In the genomic region with DNA sequence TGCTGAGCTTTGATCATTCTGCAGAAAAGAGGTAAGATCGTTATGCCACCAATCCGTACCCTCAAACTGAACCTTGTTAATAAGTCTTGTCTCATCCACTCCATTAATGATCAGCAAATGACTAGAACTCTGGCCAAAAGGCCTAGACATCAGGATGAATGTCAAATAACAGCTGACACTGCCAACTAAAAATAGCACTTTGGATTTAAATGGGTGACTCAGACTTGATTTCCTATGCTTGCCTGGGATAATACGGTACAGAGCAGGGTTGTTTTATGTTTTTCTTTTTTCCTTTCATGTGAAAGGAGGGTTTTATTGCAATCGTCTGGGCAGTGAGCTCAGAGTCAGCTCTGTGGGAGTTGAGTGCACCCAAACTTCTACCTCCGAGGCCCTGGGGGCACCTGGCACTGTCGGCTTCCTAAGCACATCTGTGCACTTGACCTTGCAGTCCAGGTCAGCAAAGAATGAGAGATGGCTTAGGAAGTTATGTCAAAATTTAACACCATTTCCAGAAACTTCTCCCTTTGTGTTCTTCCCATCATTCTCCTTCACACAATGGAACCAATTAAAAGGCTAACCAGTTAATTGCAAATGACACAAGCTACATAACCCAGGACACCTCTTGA, we compare ENCODE assay signal across 1 cellular context.
TF ChIP-seq lines count a peak whose summit lies in the region.

No MANE protein-coding gene starts in this region.

TF ChIP-seq in SK-N-SH, 30 proteins besides CTCF, POLR2A, EP300 and RAD21 (continued from another document):
- TF ChIP-seq, protein P1, sequence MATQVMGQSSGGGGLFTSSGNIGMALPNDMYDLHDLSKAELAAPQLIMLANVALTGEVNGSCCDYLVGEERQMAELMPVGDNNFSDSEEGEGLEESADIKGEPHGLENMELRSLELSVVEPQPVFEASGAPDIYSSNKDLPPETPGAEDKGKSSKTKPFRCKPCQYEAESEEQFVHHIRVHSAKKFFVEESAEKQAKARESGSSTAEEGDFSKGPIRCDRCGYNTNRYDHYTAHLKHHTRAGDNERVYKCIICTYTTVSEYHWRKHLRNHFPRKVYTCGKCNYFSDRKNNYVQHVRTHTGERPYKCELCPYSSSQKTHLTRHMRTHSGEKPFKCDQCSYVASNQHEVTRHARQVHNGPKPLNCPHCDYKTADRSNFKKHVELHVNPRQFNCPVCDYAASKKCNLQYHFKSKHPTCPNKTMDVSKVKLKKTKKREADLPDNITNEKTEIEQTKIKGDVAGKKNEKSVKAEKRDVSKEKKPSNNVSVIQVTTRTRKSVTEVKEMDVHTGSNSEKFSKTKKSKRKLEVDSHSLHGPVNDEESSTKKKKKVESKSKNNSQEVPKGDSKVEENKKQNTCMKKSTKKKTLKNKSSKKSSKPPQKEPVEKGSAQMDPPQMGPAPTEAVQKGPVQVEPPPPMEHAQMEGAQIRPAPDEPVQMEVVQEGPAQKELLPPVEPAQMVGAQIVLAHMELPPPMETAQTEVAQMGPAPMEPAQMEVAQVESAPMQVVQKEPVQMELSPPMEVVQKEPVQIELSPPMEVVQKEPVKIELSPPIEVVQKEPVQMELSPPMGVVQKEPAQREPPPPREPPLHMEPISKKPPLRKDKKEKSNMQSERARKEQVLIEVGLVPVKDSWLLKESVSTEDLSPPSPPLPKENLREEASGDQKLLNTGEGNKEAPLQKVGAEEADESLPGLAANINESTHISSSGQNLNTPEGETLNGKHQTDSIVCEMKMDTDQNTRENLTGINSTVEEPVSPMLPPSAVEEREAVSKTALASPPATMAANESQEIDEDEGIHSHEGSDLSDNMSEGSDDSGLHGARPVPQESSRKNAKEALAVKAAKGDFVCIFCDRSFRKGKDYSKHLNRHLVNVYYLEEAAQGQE (IDR thresholded peaks at IDR 0.05; ENCODE audit: low read depth, low read length) = no peak
- TF ChIP-seq CHD2 (IDR thresholded peaks at IDR 0.05; ENCODE audit: low read length, partially characterized antibody) = no peak
- no peak for TF ChIP-seq FOXM1 (IDR thresholded peaks at IDR 0.05; ENCODE audit: low read depth)
- no peak for TF ChIP-seq RFX5 (IDR thresholded peaks at IDR 0.05; ENCODE audit: low read length)
- TF ChIP-seq, protein P2, sequence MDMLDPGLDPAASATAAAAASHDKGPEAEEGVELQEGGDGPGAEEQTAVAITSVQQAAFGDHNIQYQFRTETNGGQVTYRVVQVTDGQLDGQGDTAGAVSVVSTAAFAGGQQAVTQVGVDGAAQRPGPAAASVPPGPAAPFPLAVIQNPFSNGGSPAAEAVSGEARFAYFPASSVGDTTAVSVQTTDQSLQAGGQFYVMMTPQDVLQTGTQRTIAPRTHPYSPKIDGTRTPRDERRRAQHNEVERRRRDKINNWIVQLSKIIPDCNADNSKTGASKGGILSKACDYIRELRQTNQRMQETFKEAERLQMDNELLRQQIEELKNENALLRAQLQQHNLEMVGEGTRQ (IDR thresholded peaks at IDR 0.05; ENCODE audit: borderline replicate concordance, low read depth, low read length) = no peak
- TF ChIP-seq POLR2AphosphoS5 (IDR thresholded peaks at IDR 0.05; ENCODE audit: low read depth, low read length) = peak; percentile 22; the same call in 1 of the 2 replicates
- no peak for TF ChIP-seq GATA2 (CRISPR knock-in tag; IDR thresholded peaks at IDR 0.05)
- TF ChIP-seq, protein P3, sequence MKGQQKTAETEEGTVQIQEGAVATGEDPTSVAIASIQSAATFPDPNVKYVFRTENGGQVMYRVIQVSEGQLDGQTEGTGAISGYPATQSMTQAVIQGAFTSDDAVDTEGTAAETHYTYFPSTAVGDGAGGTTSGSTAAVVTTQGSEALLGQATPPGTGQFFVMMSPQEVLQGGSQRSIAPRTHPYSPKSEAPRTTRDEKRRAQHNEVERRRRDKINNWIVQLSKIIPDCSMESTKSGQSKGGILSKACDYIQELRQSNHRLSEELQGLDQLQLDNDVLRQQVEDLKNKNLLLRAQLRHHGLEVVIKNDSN (IDR thresholded peaks at IDR 0.05; ENCODE audit: borderline replicate concordance, low read depth) = no peak
- no peak for TF ChIP-seq EZH2phosphoT487 (IDR thresholded peaks at IDR 0.05; ENCODE audit: borderline replicate concordance, low read depth)
- TF ChIP-seq TAF1 (IDR thresholded peaks at IDR 0.05; ENCODE audit: borderline replicate concordance, low read depth, low read length) = no peak
- TF ChIP-seq, protein P4, sequence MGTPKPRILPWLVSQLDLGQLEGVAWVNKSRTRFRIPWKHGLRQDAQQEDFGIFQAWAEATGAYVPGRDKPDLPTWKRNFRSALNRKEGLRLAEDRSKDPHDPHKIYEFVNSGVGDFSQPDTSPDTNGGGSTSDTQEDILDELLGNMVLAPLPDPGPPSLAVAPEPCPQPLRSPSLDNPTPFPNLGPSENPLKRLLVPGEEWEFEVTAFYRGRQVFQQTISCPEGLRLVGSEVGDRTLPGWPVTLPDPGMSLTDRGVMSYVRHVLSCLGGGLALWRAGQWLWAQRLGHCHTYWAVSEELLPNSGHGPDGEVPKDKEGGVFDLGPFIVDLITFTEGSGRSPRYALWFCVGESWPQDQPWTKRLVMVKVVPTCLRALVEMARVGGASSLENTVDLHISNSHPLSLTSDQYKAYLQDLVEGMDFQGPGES (IDR thresholded peaks at IDR 0.05; ENCODE audit: low read depth, low read length) = no peak
- no peak for TF ChIP-seq TEAD4 (IDR thresholded peaks at IDR 0.05; ENCODE audit: borderline replicate concordance, insufficient read depth)
- no peak for TF ChIP-seq YY1 (IDR thresholded peaks at IDR 0.05; ENCODE audit: low read depth)
- TF ChIP-seq, protein P5, sequence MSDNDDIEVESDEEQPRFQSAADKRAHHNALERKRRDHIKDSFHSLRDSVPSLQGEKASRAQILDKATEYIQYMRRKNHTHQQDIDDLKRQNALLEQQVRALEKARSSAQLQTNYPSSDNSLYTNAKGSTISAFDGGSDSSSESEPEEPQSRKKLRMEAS (IDR thresholded peaks at IDR 0.05; ENCODE audit: low read depth) = no peak
- TF ChIP-seq JUND (IDR thresholded peaks at IDR 0.05) = peak; percentile 52
- no peak for TF ChIP-seq FOXJ3 (CRISPR knock-in tag; IDR thresholded peaks at IDR 0.05)
- TF ChIP-seq, protein P6, sequence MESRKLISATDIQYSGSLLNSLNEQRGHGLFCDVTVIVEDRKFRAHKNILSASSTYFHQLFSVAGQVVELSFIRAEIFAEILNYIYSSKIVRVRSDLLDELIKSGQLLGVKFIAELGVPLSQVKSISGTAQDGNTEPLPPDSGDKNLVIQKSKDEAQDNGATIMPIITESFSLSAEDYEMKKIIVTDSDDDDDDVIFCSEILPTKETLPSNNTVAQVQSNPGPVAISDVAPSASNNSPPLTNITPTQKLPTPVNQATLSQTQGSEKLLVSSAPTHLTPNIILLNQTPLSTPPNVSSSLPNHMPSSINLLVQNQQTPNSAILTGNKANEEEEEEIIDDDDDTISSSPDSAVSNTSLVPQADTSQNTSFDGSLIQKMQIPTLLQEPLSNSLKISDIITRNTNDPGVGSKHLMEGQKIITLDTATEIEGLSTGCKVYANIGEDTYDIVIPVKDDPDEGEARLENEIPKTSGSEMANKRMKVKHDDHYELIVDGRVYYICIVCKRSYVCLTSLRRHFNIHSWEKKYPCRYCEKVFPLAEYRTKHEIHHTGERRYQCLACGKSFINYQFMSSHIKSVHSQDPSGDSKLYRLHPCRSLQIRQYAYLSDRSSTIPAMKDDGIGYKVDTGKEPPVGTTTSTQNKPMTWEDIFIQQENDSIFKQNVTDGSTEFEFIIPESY (IDR thresholded peaks at IDR 0.05; ENCODE audit: borderline replicate concordance, low read depth) = no peak
- TF ChIP-seq SIN3A (IDR thresholded peaks at IDR 0.05; ENCODE audit: borderline replicate concordance, low read depth, low read length) = no peak
- no peak for TF ChIP-seq ELF1 (IDR thresholded peaks at IDR 0.05)
- peak; percentile 93 for TF ChIP-seq MEF2A (IDR thresholded peaks at IDR 0.05; ENCODE audit: borderline replicate concordance, low read depth)
- TF ChIP-seq SMC3 (IDR thresholded peaks at IDR 0.05; ENCODE audit: low read depth, low read length) = no peak
- TF ChIP-seq GABPA (IDR thresholded peaks at IDR 0.05; ENCODE audit: low read depth) = no peak
- TF ChIP-seq RXRA (IDR thresholded peaks at IDR 0.05; ENCODE audit: borderline replicate concordance, low read depth) = no peak
- peak; percentile 61; the same call in 1 of the 2 replicates for TF ChIP-seq FOSL2 (IDR thresholded peaks at IDR 0.05; ENCODE audit: borderline replicate concordance, low read depth)
- no peak for TF ChIP-seq RCOR1 (IDR thresholded peaks at IDR 0.05; ENCODE audit: low read length)
- TF ChIP-seq MXI1 (IDR thresholded peaks at IDR 0.05; ENCODE audit: low read depth, low read length) = no peak
